14 cellular contexts compared by ENCODE assay signal in genomic region chr13:41006951-41007350, GRCh38. TPM values are rescaled to one million over a fixed set of nuclear protein-coding genes. Genes with fewer than 3 reads are reported as not detected.
A peak's percentile ranks its signal among the peaks of the same experiment; 100 is the strongest.
DNase-seq lines count a peak whose midpoint lies in the region; ATAC-seq, FAIRE-seq and TF ChIP-seq lines count a peak whose summit lies in the region.
"Had no signal": no experiment of that assay in that cellular context is flagged by ENCODE, and none has a peak within 500 bp of the region (broad histone marks: within the 10 kb centered on the region; RNA-seq: fewer than 3 reads in every experiment).

No MANE protein-coding gene starts in this region.

- no peaks in the 10 kb centered on the region for H3K9me2 ChIP-seq in OCI-LY1 (ENCODE audit: low read depth, low read length)

- H3K36me3 ChIP-seq in HepG2 (replicated peaks in 1 of 2; ENCODE audit: control insufficient read depth in 1 of 2, insufficient read depth in 2 of 2, low read length in 2 of 2) (no peaks in the 10 kb centered on the region), right lobe of liver (no peaks in the 10 kb centered on the region), OCI-LY1 (ENCODE audit: insufficient read depth, low read length) (peaks cover 21% of the 10 kb centered on the region), GM12878 (ENCODE audit: control insufficient read depth in 2 of 2, insufficient read depth in 2 of 2, low read length in 1 of 2) (peaks cover 0 to 7% of the 10 kb centered on the region in 2 experiments; a peak in 2 of 4 replicates), thymus (ENCODE audit: control insufficient read depth, insufficient read depth) (peaks cover 4% of the 10 kb centered on the region)
- H3K36me3 ChIP-seq: breast epithelium, gastrocnemius medialis had no signal

- H3K9ac ChIP-seq in HepG2 (ENCODE audit: insufficient read depth, low read depth, low read length) = no peak overlapping the region
- peak overlapping the region; percentile 75 for H3K9ac ChIP-seq in OCI-LY1 (ENCODE audit: low read length)
- H3K9ac ChIP-seq in GM12878 (ENCODE audit: control insufficient read depth, insufficient read depth, low read length) = peak overlapping the region; percentile 56

- FAIRE-seq in HepG2 (lab: Jason Lieb, UNC) (no peak), GM12878 (lab: Jason Lieb, UNC) (no peak)
- FAIRE-seq: keratinocyte had no signal

- intact Hi-C loops in HepG2 (cut with micrococcal nuclease; ENCODE audit: unreplicated experiment) = loop anchor here (10.0 kb wide), 1 partner anchor 112 kb away; no protein-coding TSS in a partner anchor
- intact Hi-C loops in right lobe of liver (cut with DNase I) = no loop called here
- intact Hi-C loops in GM12878 (cut with micrococcal nuclease; ENCODE audit: unreplicated experiment) = no loop called here
- intact Hi-C loops in dorsolateral prefrontal cortex (cut with DNase I) = no loop called here

- in situ Hi-C loops in HepG2 (cut with HindIII; ENCODE audit: extremely low pct_ligation_motif_present, low pct_unique_long_range_greater_than_20kb) = no loop called here
- in situ Hi-C loops in GM12878 (cut with MboI) = no loop called here

- SMC1A ChIA-PET in GM12878 (lab: Charles Lee; ENCODE audit: uncharacterized antibody, unreplicated experiment) = interaction anchor here (1.2 to 18.2 kb wide), 6 partner anchors 8 to 48 kb away, joined by 7 to 308 read pairs (median 24); partner anchors contain the start of gene ELF1

- POLR2A ChIA-PET in HepG2 (lab: Yijun Ruan, JAX) = interaction anchor here (1.4 kb wide), 1 partner anchor 13 kb away, joined by 6 read pairs; the partner anchor contains the start of gene ELF1
- POLR2A ChIA-PET in GM12878 (lab: Charles Lee) = interaction anchor here (1.1 to 2.5 kb wide), 4 partner anchors 8 to 54 kb away, joined by 3 to 18 read pairs (median 10); partner anchors contain the start of genes ELF1 and WBP4

- peaks cover 98% of the 10 kb centered on the region for H3K79me2 ChIP-seq in HepG2 (ENCODE audit: insufficient read depth, low read length)
- H3K79me2 ChIP-seq in OCI-LY1 (ENCODE audit: insufficient read depth, low read length) = peaks cover 98% of the 10 kb centered on the region
- peaks cover 100% of the 10 kb centered on the region for H3K79me2 ChIP-seq in GM12878 (ENCODE audit: control insufficient read depth, insufficient read depth, low read length)

- no peak for TF ChIP-seq EP300 in HepG2 (IDR thresholded peaks at IDR 0.05; ENCODE audit: low read depth in 2 of 2, low read length in 2 of 2)
- TF ChIP-seq EP300 in HepG2 (CRISPR knock-in tag; IDR thresholded peaks at IDR 0.05; ENCODE audit: borderline replicate concordance) = no peak
- no peak for TF ChIP-seq EP300 in GM12878 (IDR thresholded peaks at IDR 0.05; ENCODE audit: borderline replicate concordance in 1 of 2, control insufficient read depth in 1 of 2, low read depth in 2 of 2, low read length in 2 of 2)

- WGBS in HepG2 (ENCODE audit: low lambda C conversion rate) = 95% methylated on average over 4 of the region's 4 CpGs
- 58% methylated on average over 4 of the region's 4 CpGs for WGBS in right lobe of liver (ENCODE audit: insufficient coverage, low coverage, low lambda C conversion rate, missing lambda C conversion rate)
- WGBS in GM12878 (ENCODE audit: insufficient coverage, insufficient replicate concordance, low lambda C conversion rate, missing lambda C conversion rate) = 11% methylated on average over 4 of the region's 4 CpGs
- 16% methylated on average over 4 of the region's 4 CpGs for WGBS in thymus

- no peak for ATAC-seq in HepG2
- ATAC-seq in right lobe of liver = no peak
- ATAC-seq in GM12878 = peak; percentile 7
- ATAC-seq: gastrocnemius medialis had no signal

- DNase-seq in HepG2 (ENCODE audit: low spot score) = no peak
- DNase-seq in right lobe of liver = no peak
- no peak for DNase-seq in GM12878 (ENCODE audit: low read depth, low spot score)
- no peak for DNase-seq in NCI-H2227 treated with DMSO at 0.1 percent for 48 hours (lab: John Stamatoyannopoulos, UW)
- no peak for DNase-seq in epidermal melanocyte (ENCODE audit: insufficient read length, low spot score)
- no peak for DNase-seq in dorsolateral prefrontal cortex
- DNase-seq: endodermal cell, gastrocnemius medialis, NCI-H146, NCI-H526 had no signal

- TF ChIP-seq CTCF in HepG2 (CRISPR knock-in tag; IDR thresholded peaks at IDR 0.05) (no peak), right lobe of liver (IDR thresholded peaks at IDR 0.05) (no peak), OCI-LY1 (IDR thresholded peaks at IDR 0.05; ENCODE audit: low read length) (no peak; the same call in 1 of the 2 replicates), GM12878 (IDR thresholded peaks at IDR 0.05 in 2 of 3, conservative IDR thresholded peaks at IDR 0.05 in 1 of 3; ENCODE audit: control insufficient read depth in 2 of 3, extremely low read depth in 1 of 3, insufficient read depth in 1 of 3, low read depth in 3 of 3, low read length in 3 of 3) (no peak), dorsolateral prefrontal cortex (IDR thresholded peaks at IDR 0.05 in 54 of 56, conservative IDR thresholded peaks at IDR 0.05 in 2 of 56; ENCODE audit: low read depth in 1 of 56, partially characterized antibody in 56 of 56) (no peak)

- H4K20me1 ChIP-seq in HepG2 (ENCODE audit: insufficient read depth, low read length) (no peaks in the 10 kb centered on the region), OCI-LY1 (ENCODE audit: insufficient read depth, low read length) (no peaks in the 10 kb centered on the region), GM12878 (ENCODE audit: control insufficient read depth, insufficient read depth) (no peaks in the 10 kb centered on the region)

- H3K4me2 ChIP-seq in HepG2 (ENCODE audit: low read depth, low read length) = no peak overlapping the region
- peak overlapping the region; percentile 94 for H3K4me2 ChIP-seq in OCI-LY1 (ENCODE audit: low read length)
- peak overlapping the region; percentile 94 for H3K4me2 ChIP-seq in GM12878 (ENCODE audit: control insufficient read depth, insufficient read depth)

- TF ChIP-seq RAD21 in HepG2 (CRISPR knock-in tag; IDR thresholded peaks at IDR 0.05) (no peak), GM12878 (IDR thresholded peaks at IDR 0.05; ENCODE audit: insufficient read depth, low read depth, low read length) (no peak)

- CTCF ChIA-PET in HepG2 (lab: Yijun Ruan, JAX; ENCODE audit: low intra/inter-chr PET ratio, low total read pairs) = no interaction called here
- CTCF ChIA-PET in GM12878 (lab: Yijun Ruan, JAX) = interaction anchor here (2.3 to 6.8 kb wide), 4 partner anchors 15 to 48 kb away, joined by 8 to 52 read pairs (median 14); no protein-coding TSS in a partner anchor

- BruUV-seq in HepG2 (replicated peaks; lab: Mats Ljungman, UMichigan) (no TSS peak), GM12878 (replicated peaks; lab: Mats Ljungman, UMichigan) (no TSS peak)

- peaks cover 13% of the 10 kb centered on the region; the same call in 1 of the 2 replicates for H3F3A ChIP-seq in OCI-LY1 (ENCODE audit: insufficient read depth, low read length)

- H2AFZ ChIP-seq in HepG2 (ENCODE audit: low read length) = no peak overlapping the region
- H2AFZ ChIP-seq in OCI-LY1 (ENCODE audit: low read length) = no peak overlapping the region
- no peak overlapping the region for H2AFZ ChIP-seq in GM12878 (ENCODE audit: control insufficient read depth, low read depth, low read length)

- no peaks in the 10 kb centered on the region for H3K27me3 ChIP-seq in HepG2 (ENCODE audit: control insufficient read depth in 1 of 2, insufficient read depth in 2 of 2, low read length in 2 of 2)
- no peaks in the 10 kb centered on the region for H3K27me3 ChIP-seq in right lobe of liver
- no peaks in the 10 kb centered on the region for H3K27me3 ChIP-seq in OCI-LY1 (ENCODE audit: insufficient read depth, low read length)
- H3K27me3 ChIP-seq in GM12878 (replicated peaks in 1 of 2; ENCODE audit: control insufficient read depth in 2 of 2, insufficient read depth in 2 of 2, low read length in 1 of 2) = no peaks in the 10 kb centered on the region
- no peaks in the 10 kb centered on the region for H3K27me3 ChIP-seq in thymus (ENCODE audit: control insufficient read depth, insufficient read depth)
- no peaks in the 10 kb centered on the region for H3K27me3 ChIP-seq in dorsolateral prefrontal cortex
- H3K27me3 ChIP-seq: breast epithelium, gastrocnemius medialis had no signal

- H3K4me3 ChIP-seq in HepG2 (replicated peaks in 1 of 3; ENCODE audit: insufficient read depth in 1 of 3, low read depth in 2 of 3, low read length in 3 of 3) (no peak overlapping the region), right lobe of liver (no peak overlapping the region), OCI-LY1 (ENCODE audit: low read depth, low read length, poor library complexity, severe bottlenecking) (peak overlapping the region; percentile 61), GM12878 (peak overlapping the region; percentile 45; the same call in 1 of the 2 replicates), thymus (ENCODE audit: low read length) (peak overlapping the region; percentile 43), dorsolateral prefrontal cortex (no peak overlapping the region)
- H3K4me3 ChIP-seq: breast epithelium, gastrocnemius medialis had no signal

- H3K9me3 ChIP-seq in HepG2 (ENCODE audit: low read length) (no peaks in the 10 kb centered on the region), right lobe of liver (no peaks in the 10 kb centered on the region), OCI-LY1 (ENCODE audit: low read length) (no peaks in the 10 kb centered on the region), GM12878 (replicated peaks; ENCODE audit: control insufficient read depth, insufficient read depth, low read length) (no peaks in the 10 kb centered on the region), thymus (ENCODE audit: control insufficient read depth) (no peaks in the 10 kb centered on the region)
- H3K9me3 ChIP-seq: breast epithelium, gastrocnemius medialis had no signal

- peaks cover 96% of the 10 kb centered on the region for H3K4me1 ChIP-seq in HepG2 (ENCODE audit: insufficient read depth, low read length)
- peaks cover 0 to 55% (median 14%) of the 10 kb centered on the region in 4 donors for H3K4me1 ChIP-seq in right lobe of liver
- peaks cover 97% of the 10 kb centered on the region for H3K4me1 ChIP-seq in OCI-LY1 (ENCODE audit: insufficient read depth, low read length, severe bottlenecking)
- peaks cover 61% of the 10 kb centered on the region for H3K4me1 ChIP-seq in GM12878 (ENCODE audit: control insufficient read depth, insufficient read depth, low read length)
- peaks cover 21% of the 10 kb centered on the region for H3K4me1 ChIP-seq in thymus (ENCODE audit: control insufficient read depth, insufficient read depth, low read length)
- H3K4me1 ChIP-seq: breast epithelium had no signal

- no peak for TF ChIP-seq POLR2A in HepG2 (IDR thresholded peaks at IDR 0.05; ENCODE audit: insufficient read depth in 1 of 2, low read depth in 2 of 2, low read length in 2 of 2)
- TF ChIP-seq POLR2A in right lobe of liver (IDR thresholded peaks at IDR 0.05) = no peak
- TF ChIP-seq POLR2A in GM12878 (IDR thresholded peaks at IDR 0.05; ENCODE audit: low read depth, low read length) = no peak

- H3K27ac ChIP-seq in HepG2 (ENCODE audit: extremely low read length, insufficient read depth, low read length) = peak overlapping the region; percentile 91
- H3K27ac ChIP-seq in right lobe of liver = peak overlapping the region in 1 of 3 donors; percentile 82
- H3K27ac ChIP-seq in OCI-LY1 (ENCODE audit: low read depth, low read length, poor library complexity, severe bottlenecking) = peak overlapping the region; percentile 98
- H3K27ac ChIP-seq in GM12878 (ENCODE audit: control insufficient read depth, insufficient read depth) = peak overlapping the region; percentile 78
- peak overlapping the region; percentile 25 for H3K27ac ChIP-seq in thymus (ENCODE audit: low read depth)
- no peak overlapping the region for H3K27ac ChIP-seq in dorsolateral prefrontal cortex
- H3K27ac ChIP-seq: breast epithelium, gastrocnemius medialis had no signal

- RAD21 ChIA-PET in GM12878 (lab: Charles Lee; ENCODE audit: unreplicated experiment) = interaction anchor here (1.3 to 5.9 kb wide), 5 partner anchors 10 to 48 kb away, joined by 5 to 55 read pairs (median 22); partner anchors contain the start of gene ELF1

RNA-seq across cellular contexts. Expression of gene ELF1, which starts 12.2 kb away (rescaled TPM):
- total RNA-seq in HepG2 (2016; rRNA removed; fragmentation: Illumina TruSeq; extraction: Trizol) = 71.5 and 91.5 TPM in 2 replicates
- total RNA-seq in HepG2 (2016; cell fraction: cytosol; rRNA removed; fragmentation: Illumina TruSeq; extraction: Trizol; ENCODE audit: low read depth) = 12.1 and 14.2 TPM in 2 replicates
- 70.6 and 87.4 TPM in 2 replicates for total RNA-seq in HepG2 (2016; cell fraction: insoluble cytoplasmic fraction; rRNA removed; fragmentation: Illumina TruSeq; extraction: Trizol)
- 24.5 and 26.2 TPM in 2 replicates for total RNA-seq in HepG2 (2016; cell fraction: membrane; rRNA removed; fragmentation: Illumina TruSeq; extraction: Trizol)
- 78.4 and 79.2 TPM in 2 replicates for total RNA-seq in HepG2 (2016; cell fraction: nucleus; rRNA removed; fragmentation: Illumina TruSeq; extraction: Trizol)
- polyA plus RNA-seq in HepG2 (2011; rRNA removed) = 24.6 and 26.5 TPM in 2 replicates
- polyA plus RNA-seq in HepG2 (2011; cell fraction: cytosol; rRNA removed) = 14.1 and 18.0 TPM in 2 replicates
- polyA plus RNA-seq in HepG2 (2011; cell fraction: nucleus; rRNA removed) = 15.7 and 16.1 TPM in 2 replicates
- polyA plus RNA-seq in HepG2 (2012) = 28.9 and 32.2 TPM in 2 replicates
- polyA plus RNA-seq in HepG2 (2016; cell fraction: cytosol; fragmentation: Illumina TruSeq; extraction: Trizol; ENCODE audit: low read depth) = 1.6 and 1.9 TPM in 2 replicates
- 55.8 and 56.2 TPM in 2 replicates for polyA plus RNA-seq in HepG2 (2016; cell fraction: insoluble cytoplasmic fraction; fragmentation: Illumina TruSeq; extraction: Trizol; ENCODE audit: low read depth)
- 6.4 and 6.6 TPM in 2 replicates for polyA plus RNA-seq in HepG2 (2016; cell fraction: membrane; fragmentation: Illumina TruSeq; extraction: Trizol; ENCODE audit: low read depth)
- polyA plus RNA-seq in HepG2 (2016; cell fraction: nucleus; fragmentation: Illumina TruSeq; extraction: Trizol; ENCODE audit: insufficient read depth, low read depth) = 46.4 and 47.1 TPM in 2 replicates
- polyA minus RNA-seq in HepG2 (2011; rRNA and poly(A)+ RNA removed; ENCODE audit: low replicate concordance) = 18.2 and 60.6 TPM in 2 replicates
- 29.5 and 31.8 TPM in 2 replicates for polyA minus RNA-seq in HepG2 (2011; cell fraction: cytosol; rRNA and poly(A)+ RNA removed)
- 77.6 and 81.4 TPM in 2 replicates for polyA minus RNA-seq in HepG2 (2011; cell fraction: nucleus; rRNA and poly(A)+ RNA removed)
- 10 to 100 TPM; 24.1 to 35.4 (median 31.0) TPM for total RNA-seq in right lobe of liver
- 78.0 and 86.2 TPM in 2 replicates for total RNA-seq in GM12878 (2013; cell fraction: nucleolus; rRNA removed)
- 45.7 and 49.2 TPM in 2 replicates for total RNA-seq in GM12878 (2014; rRNA removed)
- total RNA-seq in GM12878 (2014; rRNA removed; fragmentation: Illumina TruSeq; extraction: Trizol) = 55.1 and 59.4 TPM in 2 replicates
- 70.5 and 74.2 TPM in 2 replicates for total RNA-seq in GM12878 (2021)
- polyA plus RNA-seq in GM12878 (2011; ENCODE audit: low read depth) = 22.7 TPM
- polyA plus RNA-seq in GM12878 (2011; rRNA removed) = 83.5 and 97.6 TPM in 2 replicates
- polyA plus RNA-seq in GM12878 (2011; cell fraction: cytosol; rRNA removed) = 55.7 and 60.5 TPM in 2 replicates
- polyA plus RNA-seq in GM12878 (2011; cell fraction: nucleus; rRNA removed) = 49.6 and 50.3 TPM in 2 replicates
- 35.2 and 60.8 TPM in 2 replicates for polyA plus RNA-seq in GM12878 (2012)
- 91.6 and 118 TPM in 2 replicates for polyA plus RNA-seq in GM12878 (2014; fragmentation: Illumina TruSeq; extraction: Trizol)
- polyA plus RNA-seq in GM12878 (2014; fragmentation: Nextera tagmentation; extraction: Ambion mirVana) = 10 to 100 TPM; 43.3 to 43.5 TPM
- polyA plus RNA-seq in GM12878 (2014; rRNA removed) = 46.8 and 47.9 TPM in 2 replicates
- 10 to 100 TPM; 56.2 to 64.0 TPM for polyA plus RNA-seq in GM12878 (2016; fragmentation: Nextera tagmentation; extraction: Ambion mirVana)
- polyA minus RNA-seq in GM12878 (2011; rRNA and poly(A)+ RNA removed) = 93.0 and 151 TPM in 2 replicates
- 33.3 and 41.4 TPM in 2 replicates for polyA minus RNA-seq in GM12878 (2011; cell fraction: cytosol; rRNA and poly(A)+ RNA removed)
- polyA minus RNA-seq in GM12878 (2011; cell fraction: nucleus; rRNA and poly(A)+ RNA removed) = 49.9 and 69.4 TPM in 2 replicates
- 64.2 TPM for polyA plus RNA-seq in thymus
- 10 to 100 TPM in 119 of 120 experiments, 1 to 10 TPM in 1; 9.7 to 41.8 (median 20.2) TPM for total RNA-seq in dorsolateral prefrontal cortex

RNA-seq across cellular contexts. Expression of gene WBP4, which starts 54.4 kb away (rescaled TPM):
- total RNA-seq in HepG2 (2016; rRNA removed; fragmentation: Illumina TruSeq; extraction: Trizol) (11.7 and 16.8 TPM in 2 replicates), right lobe of liver (1 to 10 TPM; 3.8 to 6.9 (median 4.6) TPM), GM12878 (2014; rRNA removed) (7.4 and 11.8 TPM in 2 replicates), GM12878 (2014; rRNA removed; fragmentation: Illumina TruSeq; extraction: Trizol) (16.3 and 16.9 TPM in 2 replicates), GM12878 (2021) (8.3 and 8.8 TPM in 2 replicates), dorsolateral prefrontal cortex (10 to 100 TPM; 10.6 to 23.8 (median 17.6) TPM)
- total RNA-seq in HepG2 (2016; cell fraction: cytosol; rRNA removed; fragmentation: Illumina TruSeq; extraction: Trizol; ENCODE audit: low read depth) = 1.8 and 2.7 TPM in 2 replicates
- total RNA-seq in HepG2 (2016; cell fraction: insoluble cytoplasmic fraction; rRNA removed; fragmentation: Illumina TruSeq; extraction: Trizol) = 12.5 and 16.9 TPM in 2 replicates
- 4.5 and 4.9 TPM in 2 replicates for total RNA-seq in HepG2 (2016; cell fraction: membrane; rRNA removed; fragmentation: Illumina TruSeq; extraction: Trizol)
- total RNA-seq in HepG2 (2016; cell fraction: nucleus; rRNA removed; fragmentation: Illumina TruSeq; extraction: Trizol) = 8.6 and 8.7 TPM in 2 replicates
- polyA plus RNA-seq in HepG2 (2011; rRNA removed) (5.6 and 6.7 TPM in 2 replicates), GM12878 (2011; rRNA removed) (15.9 and 26.4 TPM in 2 replicates), GM12878 (2014; fragmentation: Illumina TruSeq; extraction: Trizol) (21.6 and 23.3 TPM in 2 replicates), GM12878 (2014; fragmentation: Nextera tagmentation; extraction: Ambion mirVana) (10 to 100 TPM in 1 of 2 experiments, 1 to 10 TPM in 1; 9.7 to 12.5 TPM), GM12878 (2014; rRNA removed) (9.7 and 13.2 TPM in 2 replicates), GM12878 (2016; fragmentation: Nextera tagmentation; extraction: Ambion mirVana) (10 to 100 TPM; 15.3 to 16.1 TPM), thymus (16.6 TPM)
- 2.7 and 3.8 TPM in 2 replicates for polyA plus RNA-seq in HepG2 (2011; cell fraction: cytosol; rRNA removed)
- 2.8 and 4.4 TPM in 2 replicates for polyA plus RNA-seq in HepG2 (2011; cell fraction: nucleus; rRNA removed)
- 9.8 and 11.1 TPM in 2 replicates for polyA plus RNA-seq in HepG2 (2012)
- polyA plus RNA-seq in HepG2 (2016; cell fraction: cytosol; fragmentation: Illumina TruSeq; extraction: Trizol; ENCODE audit: low read depth) = 1.0 and 1.1 TPM in 2 replicates
- polyA plus RNA-seq in HepG2 (2016; cell fraction: insoluble cytoplasmic fraction; fragmentation: Illumina TruSeq; extraction: Trizol; ENCODE audit: low read depth) = 18.0 and 18.9 TPM in 2 replicates
- 2.6 and 3.2 TPM in 2 replicates for polyA plus RNA-seq in HepG2 (2016; cell fraction: membrane; fragmentation: Illumina TruSeq; extraction: Trizol; ENCODE audit: low read depth)
- polyA plus RNA-seq in HepG2 (2016; cell fraction: nucleus; fragmentation: Illumina TruSeq; extraction: Trizol; ENCODE audit: insufficient read depth, low read depth) = 14.5 and 15.5 TPM in 2 replicates
- 0.91 and 1.3 TPM in 2 replicates for polyA minus RNA-seq in HepG2 (2011; rRNA and poly(A)+ RNA removed; ENCODE audit: low replicate concordance)
- 3.2 and 3.7 TPM in 2 replicates for polyA minus RNA-seq in HepG2 (2011; cell fraction: cytosol; rRNA and poly(A)+ RNA removed)
- polyA minus RNA-seq in HepG2 (2011; cell fraction: nucleus; rRNA and poly(A)+ RNA removed) = 8.1 and 9.2 TPM in 2 replicates
- 8.1 and 8.3 TPM in 2 replicates for total RNA-seq in GM12878 (2013; cell fraction: nucleolus; rRNA removed)
- polyA plus RNA-seq in GM12878 (2011; ENCODE audit: low read depth) = 6.1 TPM
- 4.3 and 4.4 TPM in 2 replicates for polyA plus RNA-seq in GM12878 (2011; cell fraction: cytosol; rRNA removed)
- 8.1 and 10.3 TPM in 2 replicates for polyA plus RNA-seq in GM12878 (2011; cell fraction: nucleus; rRNA removed)
- 9.5 and 12.1 TPM in 2 replicates for polyA plus RNA-seq in GM12878 (2012)
- polyA minus RNA-seq in GM12878 (2011; rRNA and poly(A)+ RNA removed) = 2.6 and 2.9 TPM in 2 replicates
- 3.3 and 3.7 TPM in 2 replicates for polyA minus RNA-seq in GM12878 (2011; cell fraction: cytosol; rRNA and poly(A)+ RNA removed)
- polyA minus RNA-seq in GM12878 (2011; cell fraction: nucleus; rRNA and poly(A)+ RNA removed) = 2.3 and 5.4 TPM in 2 replicates

Comparison
In these comparisons a context has a peak if more than half of its experiments do, and no peak if none do; other contexts are left out.
1. H3K27ac ChIP-seq: peak in HepG2 (single experiment), OCI-LY1 (single experiment), GM12878 (single experiment) and thymus (single experiment); none in dorsolateral prefrontal cortex (0 of 59).
2. H3K4me3 ChIP-seq: peak in OCI-LY1 (single experiment), GM12878 (single experiment) and thymus (single experiment); none in HepG2 (0 of 3), right lobe of liver (0 of 3) and dorsolateral prefrontal cortex (0 of 59).